In the genomic region with DNA sequence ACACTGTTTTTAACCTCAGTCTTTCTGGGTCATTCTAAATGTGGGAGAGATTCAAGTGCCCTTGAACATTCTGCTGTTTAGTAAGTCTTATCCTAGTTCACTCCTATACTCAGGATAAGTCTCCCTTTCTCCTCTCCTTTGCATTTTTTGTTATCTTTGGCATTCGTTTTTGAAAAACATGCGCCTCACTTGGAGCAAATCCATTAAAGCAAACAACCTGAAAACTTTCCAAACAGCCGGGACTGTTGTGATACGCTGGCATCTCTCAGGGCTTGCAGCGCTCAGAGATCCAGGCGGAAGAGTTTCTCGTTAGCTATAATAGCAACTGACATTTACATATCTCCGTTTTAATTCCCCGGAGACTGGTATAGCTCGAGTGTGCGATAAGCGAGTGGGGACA, we compare ENCODE assay signal across 9 cellular contexts.
A peak's percentile ranks its signal among the peaks of the same experiment; 100 is the strongest.
DNase-seq lines count a peak whose midpoint lies in the region; ATAC-seq and TF ChIP-seq lines count a peak whose summit lies in the region.
"Had no signal": no experiment of that assay in that cellular context is flagged by ENCODE, and none has a peak within 500 bp of the region (broad histone marks: within the 10 kb centered on the region; RNA-seq: fewer than 3 reads in every experiment).

No MANE protein-coding gene starts in this region.

- H3K79me2 ChIP-seq in mammary epithelial cell (ENCODE audit: insufficient read depth, low read length) = no peaks in the 10 kb centered on the region
- H3K79me2 ChIP-seq in H9 (ENCODE audit: insufficient read depth, low read length) = no peaks in the 10 kb centered on the region

- no peaks in the 10 kb centered on the region for H3K36me3 Mint-ChIP-seq in H9 (ENCODE audit: insufficient read depth in 1 of 3, low read depth in 3 of 3)

- no peak overlapping the region for H3K18ac ChIP-seq in H9 (ENCODE audit: insufficient read length, low read depth, low read length)

- WGBS in mammary epithelial cell (ENCODE audit: low coverage, missing lambda C conversion rate) = 10% methylated on average over 11 of the region's 12 CpGs
- WGBS in H9 (ENCODE audit: extremely low coverage, insufficient read length, low lambda C conversion rate) = no CpG with 5 or more reads among the region's 12 CpGs

- CTCF ChIA-PET in mammary epithelial cell (lab: Charles Lee; ENCODE audit: low non-redundant PET) = no interaction called here

- H3K9me3 Mint-ChIP-seq in H9 = no peaks in the 10 kb centered on the region; a peak in 1 of 5 replicates

- no peaks in the 10 kb centered on the region for H3K36me3 ChIP-seq in mammary epithelial cell (ENCODE audit: insufficient read depth, low read length)

- intact Hi-C loops in mammary epithelial cell (cut with micrococcal nuclease) = no loop called here

- no peak overlapping the region for H3K4ac ChIP-seq in H9 (ENCODE audit: low read depth, low read length)

- no peaks in the 10 kb centered on the region for H3K79me1 ChIP-seq in H9 (ENCODE audit: insufficient read depth, low read depth, low read length, poor library complexity, severe bottlenecking)

- ATAC-seq in left lobe of liver = peak; percentile 90
- no peak for ATAC-seq in HG03442 (IDR thresholded peaks at IDR 0.05; ENCODE audit: unreplicated experiment)
- no peak for ATAC-seq in GM21723 (IDR thresholded peaks at IDR 0.05; ENCODE audit: unreplicated experiment)

- peaks cover 38% of the 10 kb centered on the region for H3K27me3 Mint-ChIP-seq in H9 (ENCODE audit: low read depth)

- no peak overlapping the region for H3K27ac Mint-ChIP-seq in H9

- peaks cover 26 to 29% of the 10 kb centered on the region in 2 experiments for H3K4me1 Mint-ChIP-seq in H9

- H4K20me1 ChIP-seq in mammary epithelial cell (ENCODE audit: insufficient read depth, low read length) (no peaks in the 10 kb centered on the region), H9 (ENCODE audit: control insufficient read depth, insufficient read depth, insufficient read length) (no peaks in the 10 kb centered on the region)

- no peak overlapping the region for H3K4me3 ChIP-seq in mammary epithelial cell (replicated peaks in 1 of 3; ENCODE audit: insufficient read depth in 1 of 3, low read depth in 2 of 3, low read length in 3 of 3)

- H3K4me1 ChIP-seq in mammary epithelial cell (ENCODE audit: insufficient read depth, low read length) = peaks cover 5% of the 10 kb centered on the region
- H3K4me1 ChIP-seq in H9 (ENCODE audit: insufficient read depth, low read length) = peaks cover 4% of the 10 kb centered on the region; the same call in 1 of the 2 replicates

- H4K5ac ChIP-seq in H9 (ENCODE audit: insufficient read length, low read depth, low read length) = no peak overlapping the region

- no peak overlapping the region for H2AK5ac ChIP-seq in H9 (ENCODE audit: insufficient read length, low read length)

- no peak overlapping the region for H3K9ac ChIP-seq in mammary epithelial cell (ENCODE audit: insufficient read depth, low read length)
- no peak overlapping the region for H3K9ac ChIP-seq in H9 (ENCODE audit: extremely low read depth, insufficient read length, low read length)

- no peak overlapping the region for H2BK5ac ChIP-seq in H9 (ENCODE audit: insufficient read length, low read length)

- no peak overlapping the region for H2BK15ac ChIP-seq in H9 (ENCODE audit: low read depth, low read length)

- H3K4me2 ChIP-seq in mammary epithelial cell (ENCODE audit: insufficient read depth, low read depth, low read length) (peak overlapping the region; percentile 43), H9 (ENCODE audit: insufficient read depth, insufficient read length, low read length) (no peak overlapping the region)

- H2BK20ac ChIP-seq in H9 (ENCODE audit: low read depth, low read length, poor library complexity, severe bottlenecking) = no peak overlapping the region

- no peak overlapping the region for H4K8ac ChIP-seq in H9 (replicated peaks; ENCODE audit: insufficient read length, low read depth, low read length)

- no peaks in the 10 kb centered on the region for H3K27me3 ChIP-seq in mammary epithelial cell (ENCODE audit: insufficient read depth, low read length)
- no peaks in the 10 kb centered on the region for H3K27me3 ChIP-seq in H9 (ENCODE audit: insufficient read depth, low read length)

- TF ChIP-seq CTCF in mammary epithelial cell (conservative IDR thresholded peaks at IDR 0.05 in 1 of 2, IDR thresholded peaks at IDR 0.05 in 1 of 2; ENCODE audit: extremely low read depth in 1 of 2, insufficient read depth in 1 of 2, low read depth in 1 of 2, low read length in 2 of 2) (no peak), H9 (conservative IDR thresholded peaks at IDR 0.05) (no peak)

- peak; percentile 42 for DNase-seq in NCI-H1105 (lab: John Stamatoyannopoulos, UW)
- no peak for DNase-seq in mammary epithelial cell
- peak; percentile 57 for DNase-seq in left lobe of liver (ENCODE audit: low spot score)
- DNase-seq in superior temporal gyrus (ENCODE audit: extremely low spot score) = peak; percentile 17
- no peak for DNase-seq in HUDEP-2 (lab: John Stamatoyannopoulos, UW; ENCODE audit: unreplicated experiment in 76 of 76)
- DNase-seq in H9 = no peak
- DNase-seq: NCI-H226 had no signal

- H3K23ac ChIP-seq in H9 (ENCODE audit: insufficient read length, low read depth, low read length) = no peak overlapping the region

- no peak overlapping the region for H4K91ac ChIP-seq in H9 (ENCODE audit: insufficient read length, low read depth, low read length)

- H3K9me3 ChIP-seq in mammary epithelial cell (replicated peaks; ENCODE audit: insufficient read depth, low read length) = no peaks in the 10 kb centered on the region
- no peaks in the 10 kb centered on the region for H3K9me3 ChIP-seq in H9 (ENCODE audit: control insufficient read depth, low read depth, low read length)

- dilution Hi-C loops in mammary epithelial cell (cut with HindIII; ENCODE audit: low sequenced_read_pairs) = no loop called here

- in situ Hi-C loops in mammary epithelial cell (cut with MboI; ENCODE audit: low sequenced_read_pairs in 2 of 2) = no loop called here

- H3K56ac ChIP-seq in H9 (ENCODE audit: insufficient read length, low read depth, low read length) = no peak overlapping the region

- H3K23me2 ChIP-seq in H9 (ENCODE audit: insufficient read length, low read depth, low read length, poor library complexity, severe bottlenecking) = no peaks in the 10 kb centered on the region

- H3K27ac ChIP-seq in mammary epithelial cell (ENCODE audit: insufficient read depth, low read depth, low read length) (no peak overlapping the region), H9 (ENCODE audit: insufficient read length, low read depth, low read length) (no peak overlapping the region)

- H2AFZ ChIP-seq in mammary epithelial cell (ENCODE audit: low read depth, low read length) (peak overlapping the region; percentile 81), H9 (ENCODE audit: low read length) (no peak overlapping the region)

- H2BK120ac ChIP-seq in H9 (ENCODE audit: low read depth, low read length, poor library complexity, severe bottlenecking) = no peak overlapping the region

- no peak overlapping the region for H3K4me3 Mint-ChIP-seq in H9

- no TSS peak for BruUV-seq in mammary epithelial cell (replicated peaks; lab: Mats Ljungman, UMichigan)

- no peak overlapping the region for H3T11ph ChIP-seq in H9 (ENCODE audit: low read length)

- no peak overlapping the region for H2BK12ac ChIP-seq in H9 (ENCODE audit: insufficient read length, low read depth, low read length)

- no peak overlapping the region for H3K14ac ChIP-seq in H9 (ENCODE audit: insufficient read depth, low read length)

Comparison
In these comparisons a context has a peak if more than half of its experiments do, and no peak if none do; other contexts are left out.
1. DNase-seq: peak in NCI-H1105 (single experiment), left lobe of liver (single experiment) and superior temporal gyrus (single experiment); none in mammary epithelial cell (single experiment), HUDEP-2 (0 of 76) and H9 (single experiment).